In the genomic region with DNA sequence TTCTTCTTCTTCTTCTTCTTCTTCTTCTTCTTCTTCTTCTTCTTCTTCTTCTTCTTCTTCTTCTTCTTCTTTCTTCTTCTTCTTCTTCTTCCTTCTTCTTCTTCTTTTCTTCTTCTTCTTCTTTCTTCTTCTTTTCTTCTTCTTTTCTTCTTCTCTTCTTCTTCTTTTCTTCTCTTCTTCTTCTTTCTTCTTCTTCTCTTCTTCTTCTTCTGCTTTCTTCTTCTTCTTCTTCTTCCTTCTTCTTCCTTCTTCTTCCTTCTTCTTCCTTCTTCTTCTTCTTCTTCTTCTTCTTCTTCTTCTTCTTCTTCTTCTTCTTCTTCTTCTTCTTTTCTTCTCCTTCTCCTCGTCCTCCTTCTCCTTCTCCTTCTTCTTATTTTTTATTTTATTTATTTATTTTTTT, we compare ENCODE assay signal across 7 cellular contexts.
DNase-seq lines count a peak whose midpoint lies in the region; ATAC-seq, FAIRE-seq and TF ChIP-seq lines count a peak whose summit lies in the region.
"Not testable (repeated sequence)": the region's sequence is repeated elsewhere in the genome, so short reads cannot be mapped to it uniquely, and the experiment has no call there.

No MANE protein-coding gene starts in this region.

- in situ Hi-C loops in K562 (cut with MboI) = loop anchor here (10.0 kb wide), 1 partner anchor 518 kb away; no protein-coding TSS in a partner anchor

- not testable (repeated sequence) for H4K20me1 ChIP-seq in K562 (replicated peaks; ENCODE audit: control insufficient read depth, insufficient read depth, low read length)

- not testable (repeated sequence) for ATAC-seq in activated CD4-positive, alpha-beta T cell treated with anti-CD3 and anti-CD28 coated beads for 36 hours; activated CD8-positive, alpha-beta T cell treated with anti-CD3 and anti-CD28 coated beads for 36 hours; K562

- not testable (repeated sequence) for H3K27ac ChIP-seq in HEK293 (ENCODE audit: extremely low read depth, low read depth, low read length); K562 (ENCODE audit: extremely low read depth, low read depth, low read length)
- H3K27ac ChIP-seq in neutrophil = peak overlapping the region; percentile 65

- H3K9me3 ChIP-seq in HEK293 (ENCODE audit: control insufficient read depth, insufficient read depth, low read depth, low read length); K562 (replicated peaks; ENCODE audit: control insufficient read depth, insufficient read depth, low read depth, low read length); neutrophil: not testable (repeated sequence)

- not testable (repeated sequence) for TF ChIP-seq RAD21 in K562 (CRISPR knock-in tag; conservative IDR thresholded peaks at IDR 0.05 in 1 of 2, IDR thresholded peaks at IDR 0.05 in 1 of 2)

- POLR2A ChIA-PET in HEK293 (lab: Yijun Ruan, JAX); activated CD4-positive, alpha-beta T cell treated with anti-CD3 and anti-CD28 coated beads for 36 hours (lab: Charles Lee); activated CD8-positive, alpha-beta T cell treated with anti-CD3 and anti-CD28 coated beads for 36 hours (lab: Charles Lee); K562 (lab: Yijun Ruan, JAX): not testable (repeated sequence)

- H3K79me2 ChIP-seq in K562 (ENCODE audit: control insufficient read depth, insufficient read depth, low read length) = not testable (repeated sequence)

- H3K9me3 Mint-ChIP-seq in activated CD4-positive, alpha-beta T cell treated with anti-CD3 and anti-CD28 coated beads for 36 hours (ENCODE audit: low read depth); activated CD8-positive, alpha-beta T cell treated with anti-CD3 and anti-CD28 coated beads for 36 hours; activated T-helper 1 cell treated with anti-CD3 and anti-CD28 coated beads, Interleukin-12 subunit alpha, Interleukin-12 subunit beta, Interleukin-2, Interleukin-4 antibody, amounts not matched to agents 30 ng/mL and 10 ng/mL and 1 ng/mL, durations not matched to agents 14 hours and 24 hours and 36 hours; activated naive CD4-positive, alpha-beta T cell treated with anti-CD3 and anti-CD28 coated beads, Interleukin-2, amount 50 U/mL, for 24 hours: not testable (repeated sequence)

- not testable (repeated sequence) for H3K9me1 ChIP-seq in K562 (ENCODE audit: control insufficient read depth, insufficient read depth, low read length)

- TF ChIP-seq CTCF in HEK293 (tag by site-specific recombination; IDR thresholded peaks at IDR 0.05); activated CD8-positive, alpha-beta T cell treated with anti-CD3 and anti-CD28 coated beads for 36 hours (IDR thresholded peaks at IDR 0.05); K562 (IDR thresholded peaks at IDR 0.05 in 2 of 3, conservative IDR thresholded peaks at IDR 0.05 in 1 of 3; ENCODE audit: insufficient read depth in 2 of 3, low read depth in 1 of 3, low read length in 3 of 3); neutrophil (IDR thresholded peaks at IDR 0.05): not testable (repeated sequence)

- not testable (repeated sequence) for FAIRE-seq in K562 (lab: Jason Lieb, UNC)

- not testable (repeated sequence) for H3K27me3 ChIP-seq in K562 (ENCODE audit: control insufficient read depth in 2 of 2, insufficient read depth in 2 of 2, low read length in 2 of 2); neutrophil

- not testable (repeated sequence) for H3K36me3 ChIP-seq in HEK293 (ENCODE audit: control insufficient read depth in 2 of 2, insufficient read depth in 1 of 2, low read length in 2 of 2); K562 (ENCODE audit: control insufficient read depth, insufficient read depth, low read length); neutrophil

- BruUV-seq in K562 (replicated peaks; lab: Mats Ljungman, UMichigan) = not testable (repeated sequence)

- not testable (repeated sequence) for H3K27me3 Mint-ChIP-seq in activated CD4-positive, alpha-beta T cell treated with anti-CD3 and anti-CD28 coated beads for 36 hours; activated CD8-positive, alpha-beta T cell treated with anti-CD3 and anti-CD28 coated beads for 36 hours; activated T-helper 1 cell treated with anti-CD3 and anti-CD28 coated beads, Interleukin-12 subunit alpha, Interleukin-12 subunit beta, Interleukin-2, Interleukin-4 antibody, amounts not matched to agents 30 ng/mL and 10 ng/mL and 1 ng/mL, durations not matched to agents 14 hours and 24 hours and 36 hours (ENCODE audit: insufficient read depth); activated naive CD4-positive, alpha-beta T cell treated with anti-CD3 and anti-CD28 coated beads, Interleukin-2, amount 50 U/mL, for 24 hours

- not testable (repeated sequence) for H3K4me1 ChIP-seq in HEK293 (ENCODE audit: control insufficient read depth, insufficient read depth, low read length); K562 (replicated peaks in 1 of 2; ENCODE audit: control insufficient read depth in 2 of 2, insufficient read depth in 2 of 2, low read length in 2 of 2)
- peaks cover 26% of the 10 kb centered on the region in 2 experiments for H3K4me1 ChIP-seq in neutrophil (ENCODE audit: control insufficient read depth in 1 of 2, insufficient read depth in 1 of 2, low read depth in 1 of 2, low read length in 1 of 2)

- intact Hi-C loops in activated CD4-positive, alpha-beta T cell treated with anti-CD3 and anti-CD28 coated beads for 36 hours (cut with DNase I, micrococcal nuclease) = loop anchor here (1.0 to 10.0 kb wide), 4 partner anchors 70 to 315 kb away; a partner anchor contains a TSS
- intact Hi-C loops in activated CD8-positive, alpha-beta T cell treated with anti-CD3 and anti-CD28 coated beads for 36 hours (cut with micrococcal nuclease) = loop anchor here (5.0 to 10.0 kb wide), 2 partner anchors 105 to 308 kb away; no protein-coding TSS in a partner anchor
- intact Hi-C loops in activated T-helper 1 cell treated with anti-CD3 and anti-CD28 coated beads, Interleukin-12 subunit alpha, Interleukin-12 subunit beta, Interleukin-2, Interleukin-4 antibody, amounts not matched to agents 30 ng/mL and 10 ng/mL and 1 ng/mL, durations not matched to agents 14 hours and 24 hours and 36 hours (cut with micrococcal nuclease) = loop anchor here (1.0 to 10.0 kb wide), 6 partner anchors 68 to 698 kb away; a partner anchor contains a TSS
- intact Hi-C loops in K562 (cut with micrococcal nuclease) = not testable (repeated sequence)

- H2AFZ ChIP-seq in K562 (ENCODE audit: low read depth, low read length) = not testable (repeated sequence)

- H3K4me3 Mint-ChIP-seq in activated CD4-positive, alpha-beta T cell treated with anti-CD3 and anti-CD28 coated beads for 36 hours; activated CD8-positive, alpha-beta T cell treated with anti-CD3 and anti-CD28 coated beads for 36 hours; activated T-helper 1 cell treated with anti-CD3 and anti-CD28 coated beads, Interleukin-12 subunit alpha, Interleukin-12 subunit beta, Interleukin-2, Interleukin-4 antibody, amounts not matched to agents 30 ng/mL and 10 ng/mL and 1 ng/mL, durations not matched to agents 14 hours and 24 hours and 36 hours; activated naive CD4-positive, alpha-beta T cell treated with anti-CD3 and anti-CD28 coated beads, Interleukin-2, amount 50 U/mL, for 24 hours: not testable (repeated sequence)

- not testable (repeated sequence) for TF ChIP-seq POLR2A in K562 (conservative IDR thresholded peaks at IDR 0.05)

- not testable (repeated sequence) for TF ChIP-seq EP300 in K562 (IDR thresholded peaks at IDR 0.05; ENCODE audit: low read length)

- H3K4me1 Mint-ChIP-seq in activated CD4-positive, alpha-beta T cell treated with anti-CD3 and anti-CD28 coated beads for 36 hours = peaks cover 35% of the 10 kb centered on the region
- peaks cover 20% of the 10 kb centered on the region for H3K4me1 Mint-ChIP-seq in activated CD8-positive, alpha-beta T cell treated with anti-CD3 and anti-CD28 coated beads for 36 hours (ENCODE audit: low read depth)
- peaks cover 63% of the 10 kb centered on the region for H3K4me1 Mint-ChIP-seq in activated T-helper 1 cell treated with anti-CD3 and anti-CD28 coated beads, Interleukin-12 subunit alpha, Interleukin-12 subunit beta, Interleukin-2, Interleukin-4 antibody, amounts not matched to agents 30 ng/mL and 10 ng/mL and 1 ng/mL, durations not matched to agents 14 hours and 24 hours and 36 hours (ENCODE audit: low read depth)
- H3K4me1 Mint-ChIP-seq in activated naive CD4-positive, alpha-beta T cell treated with anti-CD3 and anti-CD28 coated beads, Interleukin-2, amount 50 U/mL, for 24 hours = peaks cover 22% of the 10 kb centered on the region

- not testable (repeated sequence) for H3K4me3 ChIP-seq in HEK293 (ENCODE audit: low read depth, low read length); K562; neutrophil (ENCODE audit: low read depth in 1 of 2, low read length in 1 of 2)

- CTCF ChIA-PET in HEK293 (lab: Yijun Ruan, JAX) = interaction anchor here (0.7 kb wide), 1 partner anchor 563 kb away, joined by 3 read pairs; no protein-coding TSS in a partner anchor
- CTCF ChIA-PET in activated CD4-positive, alpha-beta T cell treated with anti-CD3 and anti-CD28 coated beads for 36 hours (lab: Charles Lee) = interaction anchor here (0.9 to 3.0 kb wide), 4 partner anchors 14 to 399 kb away, joined by 3 to 14 read pairs (median 5); a partner anchor contains a TSS
- CTCF ChIA-PET in activated CD8-positive, alpha-beta T cell treated with anti-CD3 and anti-CD28 coated beads for 36 hours (lab: Charles Lee) = interaction anchor here (1.6 to 2.8 kb wide), 2 partner anchors 210 to 399 kb away, joined by 3 to 12 read pairs; no protein-coding TSS in a partner anchor
- CTCF ChIA-PET in K562 (lab: Yijun Ruan, JAX; ENCODE audit: low intra/inter-chr PET ratio) = interaction anchor here (2.3 kb wide), 1 partner anchor 601 kb away, joined by 6 read pairs; no protein-coding TSS in a partner anchor

- H3K27ac Mint-ChIP-seq in activated CD4-positive, alpha-beta T cell treated with anti-CD3 and anti-CD28 coated beads for 36 hours = peak overlapping the region; percentile 94
- H3K27ac Mint-ChIP-seq in activated CD8-positive, alpha-beta T cell treated with anti-CD3 and anti-CD28 coated beads for 36 hours = peak overlapping the region; percentile 78
- H3K27ac Mint-ChIP-seq in activated T-helper 1 cell treated with anti-CD3 and anti-CD28 coated beads, Interleukin-12 subunit alpha, Interleukin-12 subunit beta, Interleukin-2, Interleukin-4 antibody, amounts not matched to agents 30 ng/mL and 10 ng/mL and 1 ng/mL, durations not matched to agents 14 hours and 24 hours and 36 hours = peak overlapping the region; percentile 92
- H3K27ac Mint-ChIP-seq in activated naive CD4-positive, alpha-beta T cell treated with anti-CD3 and anti-CD28 coated beads, Interleukin-2, amount 50 U/mL, for 24 hours = peak overlapping the region; percentile 76

- not testable (repeated sequence) for H3K36me3 Mint-ChIP-seq in activated CD4-positive, alpha-beta T cell treated with anti-CD3 and anti-CD28 coated beads for 36 hours (ENCODE audit: low read depth); activated CD8-positive, alpha-beta T cell treated with anti-CD3 and anti-CD28 coated beads for 36 hours (ENCODE audit: low read depth); activated naive CD4-positive, alpha-beta T cell treated with anti-CD3 and anti-CD28 coated beads, Interleukin-2, amount 50 U/mL, for 24 hours
- H3K36me3 Mint-ChIP-seq in activated T-helper 1 cell treated with anti-CD3 and anti-CD28 coated beads, Interleukin-12 subunit alpha, Interleukin-12 subunit beta, Interleukin-2, Interleukin-4 antibody, amounts not matched to agents 30 ng/mL and 10 ng/mL and 1 ng/mL, durations not matched to agents 14 hours and 24 hours and 36 hours (ENCODE audit: low read depth) = peaks cover 13% of the 10 kb centered on the region

- H3K4me2 ChIP-seq in K562 (ENCODE audit: insufficient read depth, low read length) = not testable (repeated sequence)

- DNase-seq in activated CD4-positive, alpha-beta T cell treated with anti-CD3 and anti-CD28 coated beads for 36 hours; activated CD8-positive, alpha-beta T cell treated with anti-CD3 and anti-CD28 coated beads for 36 hours; activated T-helper 1 cell treated with anti-CD3 and anti-CD28 coated beads, Interleukin-12 subunit alpha, Interleukin-12 subunit beta, Interleukin-2, Interleukin-4 antibody, amounts not matched to agents 30 ng/mL and 10 ng/mL and 1 ng/mL, durations not matched to agents 14 hours and 24 hours and 36 hours (ENCODE audit: low spot score); K562 (ENCODE audit: extremely low read depth in 1 of 4, low spot score in 3 of 4): not testable (repeated sequence)

- H3K9ac ChIP-seq in K562 (ENCODE audit: insufficient read depth in 1 of 2, low read depth in 2 of 2, low read length in 2 of 2) = not testable (repeated sequence)

- WGBS in K562 (ENCODE audit: insufficient coverage, low coverage, missing lambda C conversion rate) = no CpG with 5 or more reads among the region's 1 CpG
